Comparison of ENCODE assay signal across 12 cellular contexts in genomic region chr2:40218679-40219078, GRCh38.
A peak's percentile ranks its signal among the peaks of the same experiment; 100 is the strongest.
DNase-seq lines count a peak whose midpoint lies in the region; ATAC-seq and TF ChIP-seq lines count a peak whose summit lies in the region.
"Had no signal": no experiment of that assay in that cellular context is flagged by ENCODE, and none has a peak within 500 bp of the region (broad histone marks: within the 10 kb centered on the region; RNA-seq: fewer than 3 reads in every experiment).

No MANE protein-coding gene starts in this region.

- H3K79me2 ChIP-seq in DND-41 (ENCODE audit: insufficient read depth, low read length), result no peaks in the 10 kb centered on the region

- no peak overlapping the region for H3K4me3 ChIP-seq in DND-41 (ENCODE audit: low read depth in 1 of 2, low read length in 2 of 2)
- no peak overlapping the region for H3K4me3 ChIP-seq in adrenal gland
- no peak overlapping the region for H3K4me3 ChIP-seq in CD8-positive, alpha-beta memory T cell (ENCODE audit: low read length)
- H3K4me3 ChIP-seq: skin epidermis had no signal

- H3K4me1 ChIP-seq in DND-41 (ENCODE audit: insufficient read depth, low read length) (peaks cover 10% of the 10 kb centered on the region), adrenal gland (replicated peaks in 1 of 2) (peaks cover 0 to 4% of the 10 kb centered on the region in 2 donors)
- H3K4me1 ChIP-seq in CD8-positive, alpha-beta memory T cell (ENCODE audit: insufficient read depth, low read length), result no peaks in the 10 kb centered on the region

- TF ChIP-seq CTCF in DND-41 (IDR thresholded peaks at IDR 0.05; ENCODE audit: borderline replicate concordance, extremely low read depth, low read length, poor library complexity, severe bottlenecking) (no peak), adrenal gland (IDR thresholded peaks at IDR 0.05) (no peak)

- H3K36me3 Mint-ChIP-seq in CD8-positive, alpha-beta memory T cell, result no peaks in the 10 kb centered on the region
- H3K36me3 Mint-ChIP-seq: CD4-positive, CD25-positive, alpha-beta regulatory T cell had no signal

- peak; percentile 47 for DNase-seq in DND-41
- DNase-seq in adrenal gland, result peak; percentile 29 to 77 (median 67)
- DNase-seq in medulla oblongata (ENCODE audit: extremely low spot score), result peak; percentile 28
- DNase-seq in stimulated activated naive CD4-positive, alpha-beta T cell (lab: John Stamatoyannopoulos, UW), result no peak
- DNase-seq in NCI-H2029 treated with DMSO at 0.1 percent for 48 hours (lab: John Stamatoyannopoulos, UW), result no peak
- no peak for DNase-seq in 8988T
- no peak for DNase-seq in CD8-positive, alpha-beta memory T cell
- DNase-seq: CD4-positive, CD25-positive, alpha-beta regulatory T cell; NCI-H1694 treated with DMSO at 0.1 percent for 48 hours; T-helper 9 cell had no signal

- peaks cover 2 to 25% (median 7%) of the 10 kb centered on the region in 5 donors for H3K9me3 Mint-ChIP-seq in CD8-positive, alpha-beta memory T cell

- WGBS in adrenal gland, 4 donors, result 1 to 13% (median 6%) methylated on average over 3 of the region's 3 CpGs

- peaks cover 5% of the 10 kb centered on the region for H3K36me3 ChIP-seq in DND-41 (ENCODE audit: insufficient read depth, low read length)
- no peaks in the 10 kb centered on the region for H3K36me3 ChIP-seq in adrenal gland (replicated peaks in 1 of 2)
- no peaks in the 10 kb centered on the region for H3K36me3 ChIP-seq in CD8-positive, alpha-beta memory T cell (ENCODE audit: insufficient read depth, low read length)

- H2AFZ ChIP-seq in DND-41 (ENCODE audit: low read depth, low read length), result no peak overlapping the region

- no peak overlapping the region for H3K4me3 Mint-ChIP-seq in CD8-positive, alpha-beta memory T cell
- H3K4me3 Mint-ChIP-seq: CD4-positive, CD25-positive, alpha-beta regulatory T cell had no signal

- no peaks in the 10 kb centered on the region for H4K20me1 ChIP-seq in DND-41 (ENCODE audit: insufficient read depth, low read length)

- H3K27ac ChIP-seq in DND-41 (ENCODE audit: low read length), result no peak overlapping the region
- H3K27ac ChIP-seq in adrenal gland, result no peak overlapping the region
- no peak overlapping the region for H3K27ac ChIP-seq in CD8-positive, alpha-beta memory T cell (ENCODE audit: low read depth, low read length)
- H3K27ac ChIP-seq: skin epidermis had no signal

- no peaks in the 10 kb centered on the region for H3K4me1 Mint-ChIP-seq in CD8-positive, alpha-beta memory T cell

- CTCF ChIA-PET in CD8-positive, alpha-beta memory T cell (lab: Charles Lee), result no interaction called here

- H3K9ac ChIP-seq in DND-41 (ENCODE audit: low read depth, low read length), result no peak overlapping the region

- H3K27me3 ChIP-seq in DND-41 (ENCODE audit: insufficient read depth, low read length, poor library complexity) (no peaks in the 10 kb centered on the region), adrenal gland (no peaks in the 10 kb centered on the region)
- no peaks in the 10 kb centered on the region for H3K27me3 ChIP-seq in CD8-positive, alpha-beta memory T cell (ENCODE audit: insufficient read depth, low read length, poor library complexity, severe bottlenecking)

- H3K4me2 ChIP-seq in DND-41 (ENCODE audit: insufficient read depth, low read length), result no peak overlapping the region

- H3K27ac Mint-ChIP-seq in CD8-positive, alpha-beta memory T cell, result no peak overlapping the region
- H3K27ac Mint-ChIP-seq: CD4-positive, CD25-positive, alpha-beta regulatory T cell had no signal

- POLR2A ChIA-PET in CD8-positive, alpha-beta memory T cell (lab: Charles Lee), result no interaction called here

- intact Hi-C loops in adrenal gland (cut with DNase I), result loop anchor here (10.0 kb wide), 1 partner anchor 336 kb away; no protein-coding TSS in a partner anchor

- peak; percentile 64 for ATAC-seq in DND-41 (ENCODE audit: insufficient read depth, low read depth)
- ATAC-seq in HG02588 (IDR thresholded peaks at IDR 0.05; ENCODE audit: unreplicated experiment), result peak; percentile 58

- TF ChIP-seq POLR2A in adrenal gland (IDR thresholded peaks at IDR 0.05), result no peak

- peaks cover 2% of the 10 kb centered on the region for H3K9me3 ChIP-seq in DND-41 (ENCODE audit: insufficient read depth, low read length, severe bottlenecking)
- H3K9me3 ChIP-seq in adrenal gland (replicated peaks in 1 of 3), result no peaks in the 10 kb centered on the region
- no peaks in the 10 kb centered on the region for H3K9me3 ChIP-seq in CD8-positive, alpha-beta memory T cell (ENCODE audit: low read length)

- no peaks in the 10 kb centered on the region for H3K27me3 Mint-ChIP-seq in CD8-positive, alpha-beta memory T cell
- H3K27me3 Mint-ChIP-seq: CD4-positive, CD25-positive, alpha-beta regulatory T cell had no signal

Comparison
In these comparisons a context has a peak if more than half of its experiments do, and no peak if none do; other contexts are left out.
1. DNase-seq: peak in DND-41 (single experiment), adrenal gland (7 of 7) and medulla oblongata (single experiment); none in stimulated activated naive CD4-positive, alpha-beta T cell (0 of 6), NCI-H2029 treated with DMSO at 0.1 percent for 48 hours (single experiment), 8988T (single experiment) and CD8-positive, alpha-beta memory T cell (0 of 5).